ENCODE assay signal across 9 cellular contexts in genomic region chr10:73965890-73966768, GRCh38. TPM values are rescaled to one million over a fixed set of nuclear protein-coding genes. Genes with fewer than 3 reads are reported as not detected.
DNase-seq lines count a peak whose midpoint lies in the region; ATAC-seq and TF ChIP-seq lines count a peak whose summit lies in the region.
"Had no signal": no experiment of that assay in that cellular context is flagged by ENCODE, and none has a peak within 500 bp of the region (broad histone marks: within the 10 kb centered on the region; RNA-seq: fewer than 3 reads in every experiment).

No MANE protein-coding gene starts in this region.

- no peaks in the 10 kb centered on the region for H3K27me3 ChIP-seq in SJCRH30

- ATAC-seq in GM18520 (IDR thresholded peaks at IDR 0.05; ENCODE audit: unreplicated experiment): no peak

- no peak for TF ChIP-seq CTCF in nephron (IDR thresholded peaks at IDR 0.05; ENCODE audit: unreplicated experiment in 3 of 3)

- H3K4me1 ChIP-seq in SJCRH30: peaks cover 27% of the 10 kb centered on the region

- peak overlapping the region; percentile 71 for H3K27ac ChIP-seq in SJCRH30
- H3K27ac ChIP-seq: KMS-11 had no signal

- H3K9me3 Mint-ChIP-seq in nephron: no peaks in the 10 kb centered on the region

- no peaks in the 10 kb centered on the region for H3K27me3 Mint-ChIP-seq in nephron (ENCODE audit: low read depth)

- H3K36me3 Mint-ChIP-seq in nephron (ENCODE audit: low read depth): no peaks in the 10 kb centered on the region

- peak overlapping the region; percentile 95 to 98 (median 95) for H3K27ac Mint-ChIP-seq in nephron

- DNase-seq in GOT3 (lab: John Stamatoyannopoulos, UW) (peak; percentile 84), SJCRH30 (peak; percentile 99), fibroblast of gingiva (ENCODE audit: low read depth) (peak; percentile 99), NCI-H510A (lab: John Stamatoyannopoulos, UW) (no peak), NCI-H1092 treated with DMSO at 0.1 percent for 48 hours (lab: John Stamatoyannopoulos, UW) (no peak)
- DNase-seq in activated CD8-positive, alpha-beta memory T cell treated with anti-CD3 and anti-CD28 coated beads, Interleukin-2, amount 50 U/mL, for 4 hours: no peak

- H3K4me1 Mint-ChIP-seq in nephron: peaks cover 32% of the 10 kb centered on the region

- H3K4me3 ChIP-seq in SJCRH30: no peak overlapping the region

- H3K9me3 ChIP-seq in SJCRH30 (replicated peaks): no peaks in the 10 kb centered on the region

- peak overlapping the region; percentile 54 to 64 (median 57) for H3K4me3 Mint-ChIP-seq in nephron

- no peaks in the 10 kb centered on the region for H3K36me3 ChIP-seq in SJCRH30

RNA-seq across cellular contexts. Expression of gene VCL, which starts 31.8 kb away (rescaled TPM):
- total RNA-seq in SJCRH30 (2014; rRNA removed; shearing (Covaris generic)): 45.5 and 48.1 TPM in 2 replicates

RNA-seq across cellular contexts. Expression of gene PLAU, which starts 55.2 kb away (rescaled TPM):
- total RNA-seq in SJCRH30 (2014; rRNA removed; shearing (Covaris generic)): 58.5 and 64.8 TPM in 2 replicates

Comparison
In these comparisons a context has a peak if more than half of its experiments do, and no peak if none do; other contexts are left out.
1. DNase-seq: peak in GOT3 (single experiment), SJCRH30 (2 of 2) and fibroblast of gingiva (single experiment); none in NCI-H510A (single experiment), NCI-H1092 treated with DMSO at 0.1 percent for 48 hours (single experiment) and activated CD8-positive, alpha-beta memory T cell treated with anti-CD3 and anti-CD28 coated beads, Interleukin-2, amount 50 U/mL, for 4 hours (single experiment).